ENCODE assay signal across 8 cellular contexts in the genomic region with DNA sequence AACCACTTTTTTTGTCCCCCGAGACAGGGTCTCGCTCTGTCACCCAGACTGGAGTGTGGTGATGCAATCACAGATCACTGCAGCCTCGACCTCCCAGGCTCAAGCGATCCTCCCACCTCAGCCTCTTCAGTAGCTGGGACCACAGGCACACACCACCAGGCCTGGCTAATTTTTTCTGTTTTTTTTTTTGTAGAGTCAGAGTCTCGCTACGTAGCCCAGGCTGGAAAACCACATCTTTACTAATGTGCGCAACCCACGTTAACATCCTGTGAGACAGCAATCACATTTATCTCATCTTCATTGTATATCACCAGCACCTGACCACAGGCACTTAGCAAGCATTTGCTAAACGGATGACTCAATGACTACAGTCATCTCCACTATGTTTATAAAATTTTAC.
A peak's percentile ranks its signal among the peaks of the same experiment; 100 is the strongest.
DNase-seq lines count a peak whose midpoint lies in the region; ATAC-seq, FAIRE-seq and TF ChIP-seq lines count a peak whose summit lies in the region.

No MANE protein-coding gene starts in this region.

- H3K27me3 Mint-ChIP-seq in neural progenitor cell (ENCODE audit: insufficient read depth, low read depth): peaks cover 2% of the 10 kb centered on the region

- no peaks in the 10 kb centered on the region for H3K79me2 ChIP-seq in neural progenitor cell (ENCODE audit: low read depth)

- H3K27ac Mint-ChIP-seq in neural progenitor cell: no peak overlapping the region

- H2AFZ ChIP-seq in neural progenitor cell (replicated peaks): no peak overlapping the region

- no peak overlapping the region for H3K4me2 ChIP-seq in neural progenitor cell

- no peak overlapping the region for H3K9ac ChIP-seq in neural progenitor cell

- H3K36me3 ChIP-seq in neural progenitor cell: no peaks in the 10 kb centered on the region

- H3F3A ChIP-seq in neural progenitor cell (ENCODE audit: low read depth): peaks cover 9% of the 10 kb centered on the region

- peaks cover 13% of the 10 kb centered on the region for H3K4me1 Mint-ChIP-seq in neural progenitor cell

- TF ChIP-seq CTCF in fibroblast of mammary gland (conservative IDR thresholded peaks at IDR 0.05; ENCODE audit: control insufficient read depth, insufficient read depth, low read depth, low read length): no peak
- TF ChIP-seq CTCF in neural progenitor cell (IDR thresholded peaks at IDR 0.05): no peak

- H3K4me1 ChIP-seq in neural progenitor cell: peaks cover 10% of the 10 kb centered on the region

- no peaks in the 10 kb centered on the region for H3K27me3 ChIP-seq in neural progenitor cell

- H3K9me3 ChIP-seq in neural progenitor cell (ENCODE audit: low read depth): no peaks in the 10 kb centered on the region

- H3K4me3 ChIP-seq in fibroblast of mammary gland (ENCODE audit: control insufficient read depth, low read depth, low read length) (no peak overlapping the region), neural progenitor cell (no peak overlapping the region)

- H3K9me3 Mint-ChIP-seq in neural progenitor cell: no peaks in the 10 kb centered on the region

- no peak for FAIRE-seq in GM19239 (lab: Jason Lieb, UNC)

- peaks cover 32% of the 10 kb centered on the region for H3K36me3 Mint-ChIP-seq in neural progenitor cell

- DNase-seq in LoVo (ENCODE audit: low spot score) (peak; percentile 35), fibroblast of mammary gland (ENCODE audit: low read depth) (peak; percentile 87), neural progenitor cell (ENCODE audit: low spot score) (no peak), GM19239 (ENCODE audit: insufficient read length, low spot score) (no peak)
- peak; percentile 31 to 56 for DNase-seq in activated CD8-positive, alpha-beta memory T cell treated with anti-CD3 and anti-CD28 coated beads for 4 hours (ENCODE audit: low read depth in 2 of 2)
- peak; percentile 31 to 48 for DNase-seq in stimulated activated CD8-positive, alpha-beta memory T cell treated with anti-CD3 and anti-CD28 coated beads, Interleukin-4, amount 100 ng/mL, for 4 hours (ENCODE audit: low read depth in 2 of 2, low spot score in 1 of 2)

- no peak overlapping the region for H3K4me3 Mint-ChIP-seq in neural progenitor cell

- peaks cover 14% of the 10 kb centered on the region for H4K20me1 ChIP-seq in neural progenitor cell (ENCODE audit: low read depth)

- H3K27ac ChIP-seq in neural progenitor cell: no peak overlapping the region

- no peak for ATAC-seq in HG03097 (IDR thresholded peaks at IDR 0.05; ENCODE audit: low FRiP score, unreplicated experiment)
- ATAC-seq in GM18858 (IDR thresholded peaks at IDR 0.05; ENCODE audit: unreplicated experiment): no peak

Comparison
In these comparisons a context has a peak if more than half of its experiments do, and no peak if none do; other contexts are left out.
1. DNase-seq: peak in LoVo (single experiment), activated CD8-positive, alpha-beta memory T cell treated with anti-CD3 and anti-CD28 coated beads for 4 hours (2 of 2), fibroblast of mammary gland (single experiment) and stimulated activated CD8-positive, alpha-beta memory T cell treated with anti-CD3 and anti-CD28 coated beads, Interleukin-4, amount 100 ng/mL, for 4 hours (2 of 2); none in neural progenitor cell (single experiment) and GM19239 (single experiment).